1 cellular context compared by ENCODE assay signal in the genomic region with DNA sequence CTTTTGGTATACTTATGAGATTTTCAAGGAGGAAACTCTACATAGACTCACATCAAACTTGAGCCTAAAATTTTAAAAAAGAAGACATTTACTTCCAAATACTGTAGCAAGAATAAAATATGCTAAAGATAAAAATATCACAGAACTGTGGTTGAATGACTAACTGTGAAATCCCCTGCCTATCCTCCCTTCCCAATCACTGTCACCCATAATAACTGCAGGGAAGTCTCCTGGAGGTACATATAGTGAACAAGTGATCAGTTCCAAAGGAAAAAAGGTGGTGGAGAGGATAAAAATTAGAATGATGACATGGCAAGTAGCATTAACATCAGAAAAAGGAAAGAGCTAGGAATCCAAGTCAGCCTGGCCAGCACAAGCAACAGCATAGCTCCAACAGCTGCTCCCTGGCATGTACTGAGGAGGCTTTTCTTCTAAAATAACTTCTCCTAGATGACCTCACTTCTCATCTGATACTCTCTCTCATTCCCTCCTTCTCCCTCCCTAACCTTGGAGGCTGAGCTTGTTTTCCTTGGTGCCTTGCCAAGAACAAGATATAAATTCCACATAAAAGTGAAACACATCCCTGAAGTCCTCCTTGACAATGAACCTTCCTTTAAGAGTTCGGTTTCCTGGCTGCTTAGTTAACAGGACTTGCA.
A peak's percentile ranks its signal among the peaks of the same experiment; 100 is the strongest.
TF ChIP-seq lines count a peak whose summit lies in the region.

No MANE protein-coding gene starts in this region.

TF ChIP-seq in SK-N-SH treated with all-trans-retinoic acid at 6 μM for 48 hours, 23 proteins besides CTCF, POLR2A, EP300 and RAD21 (continued from another document):
- TF ChIP-seq TOX (CRISPR knock-in tag; IDR thresholded peaks at IDR 0.05; ENCODE audit: borderline replicate concordance) (no peak), SNAI2 (CRISPR knock-in tag; IDR thresholded peaks at IDR 0.05) (peak; percentile 40; the same call in 1 of the 2 replicates), ZFP3 (CRISPR knock-in tag; IDR thresholded peaks at IDR 0.05) (0 out of 2 replicates have a peak, but pooled peaks have one; percentile 69), ZNF565 (CRISPR knock-in tag; conservative IDR thresholded peaks at IDR 0.05; ENCODE audit: low read depth) (no peak), ZNF8 (CRISPR knock-in tag; IDR thresholded peaks at IDR 0.05) (no peak), RARB (CRISPR knock-in tag; IDR thresholded peaks at IDR 0.05) (no peak), OSR1 (CRISPR knock-in tag; IDR thresholded peaks at IDR 0.05) (no peak), CSDC2 (CRISPR knock-in tag; IDR thresholded peaks at IDR 0.05) (peak; percentile 84), ZFP30 (CRISPR knock-in tag; IDR thresholded peaks at IDR 0.05) (no peak), PPARA (CRISPR knock-in tag; IDR thresholded peaks at IDR 0.05; ENCODE audit: borderline replicate concordance) (no peak), ISL1 (CRISPR knock-in tag; IDR thresholded peaks at IDR 0.05) (peak; percentile 78)
- TF ChIP-seq, protein P1, sequence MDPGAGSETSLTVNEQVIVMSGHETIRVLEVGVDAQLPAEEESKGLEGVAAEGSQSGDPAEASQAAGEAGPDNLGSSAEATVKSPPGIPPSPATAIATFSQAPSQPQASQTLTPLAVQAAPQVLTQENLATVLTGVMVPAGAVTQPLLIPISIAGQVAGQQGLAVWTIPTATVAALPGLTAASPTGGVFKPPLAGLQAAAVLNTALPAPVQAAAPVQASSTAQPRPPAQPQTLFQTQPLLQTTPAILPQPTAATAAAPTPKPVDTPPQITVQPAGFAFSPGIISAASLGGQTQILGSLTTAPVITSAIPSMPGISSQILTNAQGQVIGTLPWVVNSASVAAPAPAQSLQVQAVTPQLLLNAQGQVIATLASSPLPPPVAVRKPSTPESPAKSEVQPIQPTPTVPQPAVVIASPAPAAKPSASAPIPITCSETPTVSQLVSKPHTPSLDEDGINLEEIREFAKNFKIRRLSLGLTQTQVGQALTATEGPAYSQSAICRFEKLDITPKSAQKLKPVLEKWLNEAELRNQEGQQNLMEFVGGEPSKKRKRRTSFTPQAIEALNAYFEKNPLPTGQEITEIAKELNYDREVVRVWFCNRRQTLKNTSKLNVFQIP (CRISPR knock-in tag; IDR thresholded peaks at IDR 0.05; ENCODE audit: borderline replicate concordance, low read depth), result no peak; the same call in 1 of the 2 replicates
- TF ChIP-seq, protein P2, sequence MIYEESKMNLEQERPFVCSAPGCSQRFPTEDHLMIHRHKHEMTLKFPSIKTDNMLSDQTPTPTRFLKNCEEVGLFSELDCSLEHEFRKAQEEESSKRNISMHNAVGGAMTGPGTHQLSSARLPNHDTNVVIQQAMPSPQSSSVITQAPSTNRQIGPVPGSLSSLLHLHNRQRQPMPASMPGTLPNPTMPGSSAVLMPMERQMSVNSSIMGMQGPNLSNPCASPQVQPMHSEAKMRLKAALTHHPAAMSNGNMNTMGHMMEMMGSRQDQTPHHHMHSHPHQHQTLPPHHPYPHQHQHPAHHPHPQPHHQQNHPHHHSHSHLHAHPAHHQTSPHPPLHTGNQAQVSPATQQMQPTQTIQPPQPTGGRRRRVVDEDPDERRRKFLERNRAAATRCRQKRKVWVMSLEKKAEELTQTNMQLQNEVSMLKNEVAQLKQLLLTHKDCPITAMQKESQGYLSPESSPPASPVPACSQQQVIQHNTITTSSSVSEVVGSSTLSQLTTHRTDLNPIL (CRISPR knock-in tag; IDR thresholded peaks at IDR 0.05; ENCODE audit: low read depth), result peak; percentile 78; the same call in 1 of the 2 replicates
TF ChIP-seq in SK-N-SH treated with all-trans-retinoic acid at 6 μM for 48 hours: peak in this region for 8.
